ENCODE assay signal across 8 cellular contexts in genomic region chr7:100428967-100429636, GRCh38. TPM values are rescaled to one million over a fixed set of nuclear protein-coding genes. Genes with fewer than 3 reads are reported as not detected.
DNase-seq lines count a peak whose midpoint lies in the region; ATAC-seq and TF ChIP-seq lines count a peak whose summit lies in the region.

No MANE protein-coding gene starts in this region.

- H3K27me3 ChIP-seq in CD8-positive, alpha-beta T cell (ENCODE audit: insufficient read depth, low read length) = no peaks in the 10 kb centered on the region
- H3K27me3 ChIP-seq in effector memory CD4-positive, alpha-beta T cell (replicated peaks; ENCODE audit: control insufficient read depth, insufficient read depth, low read length, poor library complexity, severe bottlenecking) = no peaks in the 10 kb centered on the region

- CTCF ChIA-PET in CD8-positive, alpha-beta T cell (lab: Charles Lee) = interaction anchor here (0.9 to 1.5 kb wide), 3 partner anchors 17 to 21 kb away, joined by 3 read pairs; no protein-coding TSS in a partner anchor

- H3K9me3 Mint-ChIP-seq in CD8-positive, alpha-beta T cell = no peaks in the 10 kb centered on the region

- no peaks in the 10 kb centered on the region for H3K9me3 ChIP-seq in CD8-positive, alpha-beta T cell (ENCODE audit: low read length)
- no peaks in the 10 kb centered on the region for H3K9me3 ChIP-seq in effector memory CD4-positive, alpha-beta T cell (ENCODE audit: control insufficient read depth, low read length)

- ATAC-seq in CD8-positive, alpha-beta T cell = peak; percentile 64

- no peak for TF ChIP-seq CTCF in CD8-positive, alpha-beta T cell (IDR thresholded peaks at IDR 0.05)
- no peak for TF ChIP-seq CTCF in GM20000 (IDR thresholded peaks at IDR 0.05; ENCODE audit: extremely low read depth, missing control alignments)

- peak overlapping the region; percentile 100 for H3K4me3 Mint-ChIP-seq in CD8-positive, alpha-beta T cell

- no peaks in the 10 kb centered on the region for H3K27me3 Mint-ChIP-seq in CD8-positive, alpha-beta T cell (ENCODE audit: low read depth)

- peak overlapping the region; percentile 96 for H3K4me3 ChIP-seq in CD8-positive, alpha-beta T cell (ENCODE audit: low read depth, low read length)
- H3K4me3 ChIP-seq in effector memory CD4-positive, alpha-beta T cell (ENCODE audit: insufficient read depth, low read depth, low read length, poor library complexity, severe bottlenecking) = peak overlapping the region; percentile 86

- intact Hi-C loops in CD8-positive, alpha-beta T cell (cut with DNase I, micrococcal nuclease) = loop anchor here (1.0 to 10.0 kb wide), 25 partner anchors 7 to 1020 kb away; partner anchors contain the start of genes AGFG2 (in 2 of the 2), MOSPD3 (in 2 of the 2), PPP1R35 (in 2 of the 2) and BUD31 (in 1 of the 2)

- H3K36me3 ChIP-seq in CD8-positive, alpha-beta T cell (ENCODE audit: insufficient read depth, low read length) = peaks cover 10% of the 10 kb centered on the region
- H3K36me3 ChIP-seq in effector memory CD4-positive, alpha-beta T cell (ENCODE audit: control insufficient read depth, insufficient read depth, low read length) = peaks cover 15% of the 10 kb centered on the region

- POLR2A ChIA-PET in CD8-positive, alpha-beta T cell (lab: Charles Lee) = interaction anchor here (0.6 to 3.4 kb wide), 37 partner anchors 8 to 1020 kb away, joined by 3 to 32 read pairs (median 5); partner anchors contain the start of genes AP4M1, BUD31, FBXO24 and GIGYF1

- peaks cover 45% of the 10 kb centered on the region for H3K36me3 Mint-ChIP-seq in CD8-positive, alpha-beta T cell

- peak; percentile 100 for DNase-seq in CD8-positive, alpha-beta T cell
- DNase-seq in GM20000 (ENCODE audit: low spot score) = peak; percentile 95
- peak; percentile 99 for DNase-seq in HT1080 (ENCODE audit: low read depth)
- peak; percentile 100 for DNase-seq in NOMO-1 (lab: John Stamatoyannopoulos, UW; ENCODE audit: unreplicated experiment in 2 of 2)
- peak; percentile 99 to 100 (median 100) for DNase-seq in activated CD8-positive, alpha-beta memory T cell treated with anti-CD3 and anti-CD28 coated beads for 48 hours (ENCODE audit: low read depth in 2 of 3, low spot score in 2 of 3)
- DNase-seq in effector memory CD4-positive, alpha-beta T cell = peak; percentile 100
- peak; percentile 100 for DNase-seq in lung microvascular endothelial cell (ENCODE audit: low read depth in 2 of 2)
- DNase-seq in stimulated activated CD4-positive, alpha-beta T cell treated with anti-CD3 and anti-CD28 coated beads, TNF-alpha, amount 100 ng/mL, for 4 hours (ENCODE audit: low read depth in 3 of 3) = peak; percentile 100

- H3K4me1 ChIP-seq in CD8-positive, alpha-beta T cell (ENCODE audit: insufficient read depth, low read length) = peaks cover 34% of the 10 kb centered on the region
- peaks cover 20% of the 10 kb centered on the region for H3K4me1 ChIP-seq in effector memory CD4-positive, alpha-beta T cell (ENCODE audit: control insufficient read depth, insufficient read depth, low read length, poor library complexity, severe bottlenecking)

- peak overlapping the region; percentile 99 for H3K27ac ChIP-seq in CD8-positive, alpha-beta T cell (ENCODE audit: low read depth, low read length)
- peak overlapping the region; percentile 100 for H3K27ac ChIP-seq in effector memory CD4-positive, alpha-beta T cell (ENCODE audit: insufficient read depth, low read length, poor library complexity, severe bottlenecking)

- H3K4me1 Mint-ChIP-seq in CD8-positive, alpha-beta T cell (ENCODE audit: low read depth) = peaks cover 42% of the 10 kb centered on the region

- peak overlapping the region; percentile 100 for H3K27ac Mint-ChIP-seq in CD8-positive, alpha-beta T cell

RNA-seq across cellular contexts. Expression of gene MEPCE, which starts 0.5 kb away (rescaled TPM):
- total RNA-seq in CD8-positive, alpha-beta T cell = 10 to 100 TPM; 69.3 to 73.3 TPM
- 69.7 and 86.6 TPM in 2 replicates for total RNA-seq in HT1080 (2014; rRNA removed; shearing (Covaris generic))
- 33.8 and 37.4 TPM in 2 replicates for polyA plus RNA-seq in HT1080 (2015; cell fraction: cytosol; rRNA removed)
- polyA plus RNA-seq in HT1080 (2015; cell fraction: nucleus; rRNA removed) = 56.3 and 60.9 TPM in 2 replicates
- 25.1 and 40.5 TPM in 2 replicates for total RNA-seq in lung microvascular endothelial cell

RNA-seq across cellular contexts. Expression of gene ZCWPW1, which starts 0.6 kb away (rescaled TPM):
- total RNA-seq in CD8-positive, alpha-beta T cell = 1 to 10 TPM; 5.0 to 5.7 TPM
- total RNA-seq in HT1080 (2014; rRNA removed; shearing (Covaris generic)) = 1.0 and 1.1 TPM in 2 replicates
- 0.76 and 0.95 TPM in 2 replicates for polyA plus RNA-seq in HT1080 (2015; cell fraction: cytosol; rRNA removed)
- 1.9 and 3.5 TPM in 2 replicates for polyA plus RNA-seq in HT1080 (2015; cell fraction: nucleus; rRNA removed)
- total RNA-seq in lung microvascular endothelial cell = 0.44 and 0.79 TPM in 2 replicates

RNA-seq across cellular contexts. Expression of gene PPP1R35, which starts 7.2 kb away (rescaled TPM):
- 10 to 100 TPM; 29.4 to 33.5 TPM for total RNA-seq in CD8-positive, alpha-beta T cell
- 47.7 and 64.3 TPM in 2 replicates for total RNA-seq in HT1080 (2014; rRNA removed; shearing (Covaris generic))
- polyA plus RNA-seq in HT1080 (2015; cell fraction: cytosol; rRNA removed) = 51.0 and 63.9 TPM in 2 replicates
- polyA plus RNA-seq in HT1080 (2015; cell fraction: nucleus; rRNA removed) = 125 and 197 TPM in 2 replicates
- 8.1 and 11.3 TPM in 2 replicates for total RNA-seq in lung microvascular endothelial cell

RNA-seq across cellular contexts. Expression of gene SPACDR, which starts 35.0 kb away (rescaled TPM):
- total RNA-seq in CD8-positive, alpha-beta T cell = under 1 TPM in 1 of 2 experiments, not detected in 1; 0.94 TPM
- 0.85 TPM in 1 of 2 replicates, not detected in the other for total RNA-seq in HT1080 (2014; rRNA removed; shearing (Covaris generic))
- 0.23 and 0.55 TPM in 2 replicates for polyA plus RNA-seq in HT1080 (2015; cell fraction: cytosol; rRNA removed)
- polyA plus RNA-seq in HT1080 (2015; cell fraction: nucleus; rRNA removed) = 1.1 and 1.6 TPM in 2 replicates
- total RNA-seq in lung microvascular endothelial cell = 0.40 and 0.44 TPM in 2 replicates

RNA-seq across cellular contexts. Expression of gene TSC22D4, which starts 49.9 kb away (rescaled TPM):
- 10 to 100 TPM; 30.7 to 32.3 TPM for total RNA-seq in CD8-positive, alpha-beta T cell
- total RNA-seq in HT1080 (2014; rRNA removed; shearing (Covaris generic)) = 58.9 and 65.7 TPM in 2 replicates
- 41.4 and 46.5 TPM in 2 replicates for polyA plus RNA-seq in HT1080 (2015; cell fraction: cytosol; rRNA removed)
- 38.8 and 47.8 TPM in 2 replicates for polyA plus RNA-seq in HT1080 (2015; cell fraction: nucleus; rRNA removed)
- total RNA-seq in lung microvascular endothelial cell = 21.6 and 25.8 TPM in 2 replicates

Comparison
In these comparisons a context has a peak if more than half of its experiments do, and no peak if none do; other contexts are left out.
1. Peak in every context shown above with its lines: DNase-seq, ATAC-seq, H3K4me3 ChIP-seq and H3K27ac ChIP-seq.